9 cellular contexts compared by ENCODE assay signal in genomic region chr7:154744226-154744860, GRCh38.
DNase-seq lines count a peak whose midpoint lies in the region; ATAC-seq and TF ChIP-seq lines count a peak whose summit lies in the region.
"Had no signal": no experiment of that assay in that cellular context is flagged by ENCODE, and none has a peak within 500 bp of the region (broad histone marks: within the 10 kb centered on the region; RNA-seq: fewer than 3 reads in every experiment).

No MANE protein-coding gene starts in this region.

- no peaks in the 10 kb centered on the region for H3K4me1 ChIP-seq in testis

- ATAC-seq in HG03039 (IDR thresholded peaks at IDR 0.05; ENCODE audit: unreplicated experiment): no peak

- H3K9me3 ChIP-seq in MG63 (no peaks in the 10 kb centered on the region), testis (no peaks in the 10 kb centered on the region)

- H3K27ac Mint-ChIP-seq in activated naive CD8-positive, alpha-beta T cell treated with anti-CD3 and anti-CD28 coated beads for 36 hours: no peak overlapping the region

- no peaks in the 10 kb centered on the region for H3K36me3 Mint-ChIP-seq in activated naive CD8-positive, alpha-beta T cell treated with anti-CD3 and anti-CD28 coated beads for 36 hours

- H3K27me3 ChIP-seq in MG63: no peaks in the 10 kb centered on the region
- no peaks in the 10 kb centered on the region for H3K27me3 ChIP-seq in testis

- TF ChIP-seq CTCF in AG09309 (IDR thresholded peaks at IDR 0.05; ENCODE audit: control insufficient read depth, insufficient read depth, low read depth, low read length, missing control alignments) (peak; percentile 49), GM13976 (IDR thresholded peaks at IDR 0.05; ENCODE audit: borderline replicate concordance, control extremely low read depth, extremely low read depth, insufficient read depth, missing control alignments) (peak; percentile 70), testis (IDR thresholded peaks at IDR 0.05) (peak; percentile 62 to 83 (median 62))

- H3K4me3 Mint-ChIP-seq in activated naive CD8-positive, alpha-beta T cell treated with anti-CD3 and anti-CD28 coated beads for 36 hours: no peak overlapping the region

- H3K4me1 Mint-ChIP-seq in activated naive CD8-positive, alpha-beta T cell treated with anti-CD3 and anti-CD28 coated beads for 36 hours: peaks cover 2% of the 10 kb centered on the region

- WGBS in testis, 2 donors: 30 to 33% methylated on average over 16 of the region's 16 CpGs

- H3K9me3 Mint-ChIP-seq in activated naive CD8-positive, alpha-beta T cell treated with anti-CD3 and anti-CD28 coated beads for 36 hours: no peaks in the 10 kb centered on the region

- in situ Hi-C loops in GM13976 (cut with MboI; ENCODE audit: low sequenced_read_pairs, unreplicated experiment): no loop called here

- no peak overlapping the region for H3K27ac ChIP-seq in testis
- H3K27ac ChIP-seq: epithelial cell of prostate had no signal

- intact Hi-C loops in testis (cut with DNase I; ENCODE audit: low total_unique reads): no loop called here

- H3K4me3 ChIP-seq in AG09309 (ENCODE audit: control insufficient read depth, low read depth, low read length) (no peak overlapping the region), MG63 (no peak overlapping the region), testis (no peak overlapping the region)

- H3K27me3 Mint-ChIP-seq in activated naive CD8-positive, alpha-beta T cell treated with anti-CD3 and anti-CD28 coated beads for 36 hours: peaks cover 12% of the 10 kb centered on the region

- no peak for TF ChIP-seq POLR2A in testis (IDR thresholded peaks at IDR 0.05)

- DNase-seq in AG09309 (ENCODE audit: low read depth): no peak
- peak; percentile 73 for DNase-seq in GM13976 (ENCODE audit: low spot score)
- DNase-seq in MG63: peak; percentile 28
- DNase-seq in activated naive CD8-positive, alpha-beta T cell treated with anti-CD3 and anti-CD28 coated beads for 36 hours: peak; percentile 36
- peak; percentile 67 for DNase-seq in islet precursor cell
- DNase-seq in testis: peak; percentile 58
- DNase-seq in GF-D8 (lab: John Stamatoyannopoulos, UW): no peak

- H3K36me3 ChIP-seq in MG63 (no peaks in the 10 kb centered on the region), testis (ENCODE audit: low read depth, missing control alignments) (no peaks in the 10 kb centered on the region)

Comparison
In these comparisons a context has a peak if more than half of its experiments do, and no peak if none do; other contexts are left out.
1. DNase-seq: peak in GM13976 (single experiment), MG63 (single experiment), activated naive CD8-positive, alpha-beta T cell treated with anti-CD3 and anti-CD28 coated beads for 36 hours (single experiment), islet precursor cell (single experiment) and testis (single experiment); none in AG09309 (single experiment) and GF-D8 (single experiment).
2. Peak in every context shown above with its lines, with median percentiles within 50 percentile points of each other: CTCF ChIP-seq.